9 cellular contexts compared by ENCODE assay signal in the genomic region with DNA sequence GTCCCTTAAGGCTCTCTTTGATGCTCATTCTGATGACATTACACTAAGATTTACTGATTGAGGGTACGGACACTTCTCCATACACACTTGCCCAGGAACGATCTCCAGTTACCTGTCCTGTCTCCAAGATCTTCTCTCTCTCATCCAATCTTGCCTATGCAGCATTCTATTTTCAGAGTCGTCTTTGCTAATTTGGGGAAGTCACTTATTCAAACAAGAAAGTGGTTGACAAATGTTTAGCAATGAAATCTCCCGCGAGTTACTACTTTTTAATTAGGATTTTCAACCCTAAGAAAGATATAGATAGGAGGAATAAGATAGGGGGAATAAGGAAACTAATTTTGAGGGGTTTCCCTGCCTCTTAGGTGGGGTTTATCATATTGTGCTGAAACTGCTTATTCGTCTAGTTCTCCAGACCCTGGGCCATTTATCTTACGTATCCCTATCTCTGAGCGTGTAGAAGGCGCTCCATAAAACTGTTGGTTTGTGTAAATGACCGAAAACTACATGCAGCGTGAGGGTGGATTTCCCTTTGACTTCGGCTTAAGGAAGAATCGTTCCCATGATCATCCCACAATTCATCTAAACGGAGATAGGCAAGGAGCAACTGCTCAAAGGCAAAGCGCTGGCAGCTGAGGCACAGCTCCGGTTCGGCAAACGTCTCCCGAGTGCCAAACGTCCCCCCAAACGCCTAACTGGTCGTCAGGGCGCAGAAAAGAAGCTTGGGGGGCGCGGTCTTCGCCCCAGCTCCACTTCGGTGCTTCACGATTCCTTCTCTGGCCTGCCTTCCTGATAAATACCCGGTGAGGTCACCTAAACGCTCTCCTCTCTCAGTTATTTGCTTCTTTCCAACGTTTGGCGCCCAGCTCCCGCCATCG.
DNase-seq lines count a peak whose midpoint lies in the region; ATAC-seq, FAIRE-seq and TF ChIP-seq lines count a peak whose summit lies in the region.
"Had no signal": no experiment of that assay in that cellular context is flagged by ENCODE, and none has a peak within 500 bp of the region (broad histone marks: within the 10 kb centered on the region; RNA-seq: fewer than 3 reads in every experiment).

No MANE protein-coding gene starts in this region.

- peak; percentile 50 for DNase-seq in NCI-H2107 treated with DMSO at 0.1 percent for 48 hours (lab: John Stamatoyannopoulos, UW; ENCODE audit: unreplicated experiment)
- DNase-seq in NCI-H2107 (lab: John Stamatoyannopoulos, UW) = no peak
- peak; percentile 71 for DNase-seq in NCI-H2227 treated with DMSO at 0.1 percent for 48 hours (lab: John Stamatoyannopoulos, UW)
- peak; percentile 17 for DNase-seq in brain microvascular endothelial cell
- DNase-seq in kidney glomerular epithelial cell (lab: John Stamatoyannopoulos, UW) = peak; percentile 79
- DNase-seq in stimulated activated CD8-positive, alpha-beta memory T cell treated with anti-CD3 and anti-CD28 coated beads, Interleukin-7, amount 100 ng/mL, for 24 hours (ENCODE audit: low read depth) = peak; percentile 4
- no peak for DNase-seq in RCC 7860 (ENCODE audit: low spot score)

- in situ Hi-C loops in brain microvascular endothelial cell (cut with HindIII; ENCODE audit: low pct_ligation_motif_present, low sequenced_read_pairs) = no loop called here

- TF ChIP-seq CTCF in brain microvascular endothelial cell (IDR thresholded peaks at IDR 0.05; ENCODE audit: low read depth, low read length, missing control alignments) = no peak

- H3K27me3 ChIP-seq in brain microvascular endothelial cell (replicated peaks) = no peaks in the 10 kb centered on the region

- peak; percentile 5 for ATAC-seq in HG02763 (IDR thresholded peaks at IDR 0.05; ENCODE audit: unreplicated experiment)

- no peaks in the 10 kb centered on the region for H3K36me3 ChIP-seq in brain microvascular endothelial cell (replicated peaks)

- no peak for FAIRE-seq in RCC 7860 (lab: Jason Lieb, UNC)
- FAIRE-seq: endometrium had no signal

- peak overlapping the region; percentile 97 for H3K4me3 ChIP-seq in brain microvascular endothelial cell (ENCODE audit: low read depth, low read length)

- H3K27ac ChIP-seq in brain microvascular endothelial cell = peak overlapping the region; percentile 87

Comparison
In these comparisons a context has a peak if more than half of its experiments do, and no peak if none do; other contexts are left out.
1. DNase-seq: peak in NCI-H2107 treated with DMSO at 0.1 percent for 48 hours (single experiment), NCI-H2227 treated with DMSO at 0.1 percent for 48 hours (single experiment), brain microvascular endothelial cell (single experiment), kidney glomerular epithelial cell (single experiment) and stimulated activated CD8-positive, alpha-beta memory T cell treated with anti-CD3 and anti-CD28 coated beads, Interleukin-7, amount 100 ng/mL, for 24 hours (single experiment); none in NCI-H2107 (single experiment) and RCC 7860 (single experiment).